ENCODE assay signal across 16 cellular contexts in the genomic region with DNA sequence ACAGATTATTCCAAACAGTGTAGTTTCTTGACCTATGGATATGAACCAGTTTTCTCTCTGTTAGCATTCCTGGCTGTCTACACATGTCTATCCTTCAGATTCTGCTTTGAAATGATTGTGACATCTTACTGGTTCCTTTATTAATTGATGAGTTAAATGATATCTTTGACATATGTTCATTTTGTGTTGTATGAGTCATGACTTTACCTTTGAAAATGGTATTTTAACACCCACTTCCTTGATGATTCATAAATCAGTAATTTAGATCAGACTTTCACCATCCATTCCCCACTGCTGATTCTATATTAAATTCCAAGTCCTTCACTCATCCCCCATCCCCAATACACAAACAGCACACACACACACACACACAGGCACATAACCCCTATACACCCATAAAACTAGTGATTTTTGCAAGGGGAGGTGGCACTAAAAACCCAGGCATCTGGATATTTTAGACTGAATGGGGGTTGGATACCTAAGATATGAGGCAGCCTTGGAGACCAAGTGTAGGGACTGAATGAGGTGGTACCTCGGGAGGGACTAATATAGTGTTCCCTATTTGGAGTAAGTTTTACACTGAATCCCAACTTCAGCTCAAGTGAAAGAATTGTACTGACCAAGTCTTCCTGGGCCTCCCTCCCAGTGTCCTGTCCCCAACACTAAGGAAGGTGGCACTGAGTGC. TPM values are rescaled to one million over a fixed set of nuclear protein-coding genes. Genes with fewer than 3 reads are reported as not detected.
DNase-seq lines count a peak whose midpoint lies in the region; ATAC-seq, FAIRE-seq and TF ChIP-seq lines count a peak whose summit lies in the region.
"Had no signal": no experiment of that assay in that cellular context is flagged by ENCODE, and none has a peak within 500 bp of the region (broad histone marks: within the 10 kb centered on the region; RNA-seq: fewer than 3 reads in every experiment).

No MANE protein-coding gene starts in this region.

- peaks cover 38% of the 10 kb centered on the region for H3K27me3 Mint-ChIP-seq in activated T-cell treated with anti-CD3 and anti-CD28 coated beads, Interleukin-2, amount 50 U/mL, for 72 hours (ENCODE audit: low read depth)

- no peaks in the 10 kb centered on the region for H3K9me3 Mint-ChIP-seq in activated T-cell treated with anti-CD3 and anti-CD28 coated beads, Interleukin-2, amount 50 U/mL, for 72 hours
- H3K9me3 Mint-ChIP-seq: activated naive CD4-positive, alpha-beta T cell treated with anti-CD3 and anti-CD28 coated beads, Interleukin-2, amount 50 U/mL, for 24 hours had no signal

- H3K79me2 ChIP-seq in keratinocyte (ENCODE audit: control insufficient read depth, insufficient read depth, low read length) = no peaks in the 10 kb centered on the region

- H3K4me2 ChIP-seq in keratinocyte (ENCODE audit: control insufficient read depth, extremely low read depth, insufficient read depth, low read depth, low read length) = peak overlapping the region; percentile 64

- peak; percentile 47 to 58 for ATAC-seq in activated T-cell treated with anti-CD3 and anti-CD28 coated beads, Interleukin-2, amount 50 U/mL, for 72 hours (replicated peaks in 1 of 2)
- ATAC-seq in HG03521 (IDR thresholded peaks at IDR 0.05; ENCODE audit: unreplicated experiment) (no peak), HG03571 (IDR thresholded peaks at IDR 0.05; ENCODE audit: unreplicated experiment) (no peak), GM21825 (IDR thresholded peaks at IDR 0.05; ENCODE audit: unreplicated experiment) (no peak)
- ATAC-seq: left cardiac atrium had no signal

- no peaks in the 10 kb centered on the region for H4K20me1 ChIP-seq in keratinocyte (ENCODE audit: control insufficient read depth, extremely low read depth, insufficient read depth, low read length)

- no peaks in the 10 kb centered on the region for H3K9me3 ChIP-seq in keratinocyte (ENCODE audit: control insufficient read depth, low read depth, low read length)
- H3K9me3 ChIP-seq: right atrium auricular region had no signal

- peak overlapping the region in 2 of 3 experiments; percentile 46 to 48 for H3K4me3 ChIP-seq in keratinocyte (ENCODE audit: control insufficient read depth in 2 of 3, extremely low read depth in 1 of 3, insufficient read depth in 2 of 3, low read depth in 1 of 3, low read length in 3 of 3)
- H3K4me3 ChIP-seq: right atrium auricular region had no signal

- no peak overlapping the region for H3K27ac Mint-ChIP-seq in activated T-cell treated with anti-CD3 and anti-CD28 coated beads, Interleukin-2, amount 50 U/mL, for 72 hours
- H3K27ac Mint-ChIP-seq: activated naive CD4-positive, alpha-beta T cell treated with anti-CD3 and anti-CD28 coated beads, Interleukin-2, amount 50 U/mL, for 24 hours had no signal

- dilution Hi-C loops in keratinocyte (cut with MboI; ENCODE audit: extremely low pct_ligation_motif_present, low sequenced_read_pairs) = loop anchor here (25.0 kb wide), 2 partner anchors 106 to 181 kb away; no protein-coding TSS in a partner anchor

- peak overlapping the region; percentile 77 for H3K27ac ChIP-seq in keratinocyte (ENCODE audit: control insufficient read depth, insufficient read depth, low read length)
- H3K27ac ChIP-seq: HL-60, right atrium auricular region had no signal

- peaks cover 9% of the 10 kb centered on the region for H3K4me1 Mint-ChIP-seq in activated T-cell treated with anti-CD3 and anti-CD28 coated beads, Interleukin-2, amount 50 U/mL, for 72 hours (ENCODE audit: low read depth)

- DNase-seq in AG08395 (ENCODE audit: low spot score) = peak; percentile 30
- DNase-seq in HS-27A (ENCODE audit: low read depth) = peak; percentile 83
- DNase-seq in activated T-cell treated with anti-CD3 and anti-CD28 coated beads, Interleukin-2, amount 50 U/mL, for 72 hours = no peak
- DNase-seq in keratinocyte (ENCODE audit: low read depth, low spot score) = peak; percentile 85
- no peak for DNase-seq in D341Med (ENCODE audit: low spot score)
- DNase-seq: activated CD4-positive, alpha-beta T cell treated with anti-CD3 and anti-CD28 coated beads, Interleukin-2, amount 50 U/mL, for 48 hours; left cardiac atrium had no signal

- peaks cover 35% of the 10 kb centered on the region for H3K4me1 ChIP-seq in keratinocyte (ENCODE audit: control insufficient read depth, extremely low read depth, insufficient read depth, low read length)
- H3K4me1 ChIP-seq: right atrium auricular region had no signal

- TF ChIP-seq CTCF in keratinocyte (optimal IDR thresholded peaks at IDR 0.05 in 1 of 3, IDR thresholded peaks at IDR 0.05 in 1 of 3, conservative IDR thresholded peaks at IDR 0.05 in 1 of 3; ENCODE audit: extremely low read depth in 1 of 3, insufficient read depth in 2 of 3, low read length in 3 of 3) = no peak

- peak; percentile 81 for FAIRE-seq in keratinocyte (lab: Jason Lieb, UNC)

- H3K36me3 ChIP-seq in keratinocyte (ENCODE audit: control insufficient read depth in 2 of 2, extremely low read depth in 1 of 2, insufficient read depth in 2 of 2, low read length in 2 of 2) = no peaks in the 10 kb centered on the region
- H3K36me3 ChIP-seq: right atrium auricular region had no signal

- no peaks in the 10 kb centered on the region for H3K36me3 Mint-ChIP-seq in activated T-cell treated with anti-CD3 and anti-CD28 coated beads, Interleukin-2, amount 50 U/mL, for 72 hours (ENCODE audit: insufficient read depth in 2 of 2)
- H3K36me3 Mint-ChIP-seq: activated naive CD4-positive, alpha-beta T cell treated with anti-CD3 and anti-CD28 coated beads, Interleukin-2, amount 50 U/mL, for 24 hours had no signal

- H2AFZ ChIP-seq in keratinocyte (ENCODE audit: control insufficient read depth, low read length) = no peak overlapping the region

- peak overlapping the region; percentile 30 for H3K9ac ChIP-seq in keratinocyte (ENCODE audit: control insufficient read depth, extremely low read depth, insufficient read depth, low read length)

- H3K27me3 ChIP-seq in keratinocyte (ENCODE audit: control insufficient read depth, extremely low read depth, insufficient read depth, low read length) = no peaks in the 10 kb centered on the region
- H3K27me3 ChIP-seq: right atrium auricular region had no signal

- H3K9me1 ChIP-seq in keratinocyte (ENCODE audit: control insufficient read depth, extremely low read depth, insufficient read depth, low read length) = no peaks in the 10 kb centered on the region

- H3K4me3 Mint-ChIP-seq in activated T-cell treated with anti-CD3 and anti-CD28 coated beads, Interleukin-2, amount 50 U/mL, for 72 hours = no peak overlapping the region
- H3K4me3 Mint-ChIP-seq: activated naive CD4-positive, alpha-beta T cell treated with anti-CD3 and anti-CD28 coated beads, Interleukin-2, amount 50 U/mL, for 24 hours had no signal

RNA-seq across cellular contexts. Expression of gene CCK, which starts 9.7 kb away (rescaled TPM):
- not detected for total RNA-seq in activated T-cell treated with anti-CD3 and anti-CD28 coated beads, Interleukin-2, amount 50 U/mL, for 72 hours
- 5.7 to 8.2 TPM (median 7.2 TPM) in 3 replicates for polyA plus RNA-seq in keratinocyte
- 4.6 TPM for polyA plus RNA-seq in keratinocyte (2011; ENCODE audit: low read depth)
- 4.5 and 10.5 TPM in 2 replicates for polyA plus RNA-seq in keratinocyte (2011; cell fraction: cytosol; rRNA removed)
- 5.2 and 5.5 TPM in 2 replicates for polyA plus RNA-seq in keratinocyte (2011; cell fraction: nucleus; rRNA removed)
- polyA plus RNA-seq in keratinocyte (2012; ENCODE audit: low replicate concordance) = 4.1 and 6.9 TPM in 2 replicates
- 0.93 to 8.0 TPM (median 1.2 TPM) in 3 replicates for polyA minus RNA-seq in keratinocyte
- 5.2 TPM for polyA minus RNA-seq in keratinocyte (2011; cell fraction: cytosol; rRNA and poly(A)+ RNA removed)
- not detected in 2 replicates for polyA minus RNA-seq in keratinocyte (2011; cell fraction: nucleus; rRNA and poly(A)+ RNA removed)
- total RNA-seq: dermis microvascular lymphatic vessel endothelial cell; left cardiac atrium; myocyte; right atrium auricular region; T-helper 1 cell treated with Interleukin-12 subunit alpha and Interleukin-12 subunit beta and Interleukin-4 antibody, amounts not matched to agents 30 ng/mL and 1 ng/mL, for 36 hours had no signal

Comparison
In these comparisons a context has a peak if more than half of its experiments do, and no peak if none do; other contexts are left out.
1. DNase-seq: peak in AG08395 (single experiment), HS-27A (single experiment) and keratinocyte (single experiment); none in activated T-cell treated with anti-CD3 and anti-CD28 coated beads, Interleukin-2, amount 50 U/mL, for 72 hours (0 of 2) and D341Med (single experiment).
2. ATAC-seq: peak in activated T-cell treated with anti-CD3 and anti-CD28 coated beads, Interleukin-2, amount 50 U/mL, for 72 hours (2 of 2); none in HG03521 (single experiment), HG03571 (single experiment) and GM21825 (single experiment).